In genomic region chr11:64032050-64032449, GRCh38 we compare ENCODE assay signal across 16 cellular contexts. TPM values are rescaled to one million over a fixed set of nuclear protein-coding genes. Genes with fewer than 3 reads are reported as not detected.
"Had no signal": no experiment of that assay in that cellular context is flagged by ENCODE, and none has a peak within 500 bp of the region (broad histone marks: within the 10 kb centered on the region; RNA-seq: fewer than 3 reads in every experiment).

No MANE protein-coding gene starts in this region.

- H3K27ac ChIP-seq: ascending aorta, neutrophil, parathyroid adenoma, transverse colon had no signal

- H3K9me3 ChIP-seq: ascending aorta, neutrophil, transverse colon had no signal

- H3K4me1 ChIP-seq: parathyroid adenoma had no signal

- H2AFZ ChIP-seq: parathyroid adenoma had no signal

- ATAC-seq: left ventricle myocardium superior; naive thymus-derived CD8-positive, alpha-beta T cell; stimulated activated memory B cell treated with anti-CD40 and anti-IgM and Interleukin-4, amounts not matched to agents 10 μg/mL and 1 μg/mL and 100 μg/mL, for 72 hours had no signal

- H3K36me3 ChIP-seq: ascending aorta, neutrophil, transverse colon had no signal

- DNase-seq: activated CD4-positive, alpha-beta T cell treated with anti-CD3 and anti-CD28 coated beads for 1 hour; activated CD4-positive, alpha-beta T cell treated with anti-CD3 and anti-CD28 coated beads, Interleukin-2, amount 50 U/mL, for 4 hours; activated naive CD4-positive, alpha-beta T cell treated with anti-CD3 and anti-CD28 coated beads for 36 hours; glutamatergic neuron; kidney glomerular epithelial cell; left ventricle myocardium superior; naive thymus-derived CD8-positive, alpha-beta T cell; T-helper 9 cell; transverse colon had no signal

- H3K4me3 ChIP-seq: ascending aorta, transverse colon had no signal

- H3K9ac ChIP-seq: parathyroid adenoma had no signal

RNA-seq across cellular contexts. Expression of gene FLRT1, which starts 3.7 kb away (rescaled TPM):
- total RNA-seq: activated T-helper 2 cell treated with anti-CD3 and anti-CD28 coated beads, Interferon-gamma antibody, Interleukin-2, Interleukin-4, amounts not matched to agents 10 μg/mL and 5 μg/mL and 100 μg/mL, durations not matched to agents 14 hours and 24 hours and 36 hours; dermis microvascular lymphatic vessel endothelial cell; epithelial cell of proximal tubule; naive thymus-derived CD8-positive, alpha-beta T cell had no signal
- polyA plus RNA-seq: naive thymus-derived CD8-positive, alpha-beta T cell had no signal
